In genomic region chr6:105592329-105592728, GRCh38 we compare ENCODE assay signal across 13 cellular contexts.
A peak's percentile ranks its signal among the peaks of the same experiment; 100 is the strongest.
DNase-seq lines count a peak whose midpoint lies in the region; ATAC-seq and TF ChIP-seq lines count a peak whose summit lies in the region.
"Had no signal": no experiment of that assay in that cellular context is flagged by ENCODE, and none has a peak within 500 bp of the region (broad histone marks: within the 10 kb centered on the region; RNA-seq: fewer than 3 reads in every experiment).

No MANE protein-coding gene starts in this region.

- no peak overlapping the region for H2BK5ac ChIP-seq in trophoblast cell (ENCODE audit: low read depth, low read length, poor library complexity)

- no peak overlapping the region for H4K12ac ChIP-seq in trophoblast cell (ENCODE audit: low read depth, low read length)

- no peaks in the 10 kb centered on the region for H3K36me3 Mint-ChIP-seq in activated T-cell treated with anti-CD3 and anti-CD28 coated beads, Interleukin-2, amount 50 U/mL, for 4 hours (ENCODE audit: insufficient read depth)

- no peak overlapping the region for H3K14ac ChIP-seq in trophoblast cell (ENCODE audit: low read length)

- no peak for TF ChIP-seq CTCF in cardiac fibroblast (IDR thresholded peaks at IDR 0.05; ENCODE audit: low read depth, low read length)

- no peaks in the 10 kb centered on the region for H3K27me3 ChIP-seq in trophoblast cell (ENCODE audit: insufficient read depth, low read length)
- H3K27me3 ChIP-seq: upper lobe of left lung had no signal

- H3K27me3 Mint-ChIP-seq in activated T-cell treated with anti-CD3 and anti-CD28 coated beads, Interleukin-2, amount 50 U/mL, for 4 hours (ENCODE audit: low read depth) = no peaks in the 10 kb centered on the region
- H3K27me3 Mint-ChIP-seq: activated T-cell treated with anti-CD3 and anti-CD28 coated beads, Interleukin-2, amount 50 U/mL, for 24 hours had no signal

- DNase-seq in GM03348 (ENCODE audit: low spot score) (peak; percentile 22), M059J (ENCODE audit: low read depth) (peak; percentile 100), cardiac fibroblast (ENCODE audit: low read depth in 2 of 2) (peak; percentile 15 to 74), trophoblast cell (no peak), NCI-H2081 treated with DMSO at 0.1 percent for 48 hours (lab: John Stamatoyannopoulos, UW) (no peak)
- no peak for DNase-seq in effector CD4-positive, alpha-beta T cell
- DNase-seq in activated T-cell treated with anti-CD3 and anti-CD28 coated beads, Interleukin-2, amount 50 U/mL, for 4 hours = no peak
- DNase-seq: activated T-cell treated with anti-CD3 and anti-CD28 coated beads, Interleukin-2, amount 50 U/mL, for 24 hours; DMS153; head of caudate nucleus; NCI-H187 treated with DMSO at 0.1 percent for 48 hours; upper lobe of left lung had no signal

- H3K79me1 ChIP-seq in trophoblast cell (ENCODE audit: low read length) = peaks cover 3% of the 10 kb centered on the region

- no peak overlapping the region for H4K8ac ChIP-seq in trophoblast cell (ENCODE audit: low read depth, low read length)

- H4K91ac ChIP-seq in trophoblast cell (ENCODE audit: low read depth, low read length) = no peak overlapping the region

- H3K36me3 ChIP-seq in trophoblast cell (ENCODE audit: control insufficient read depth in 1 of 2, insufficient read depth in 2 of 2, low read length in 2 of 2) = no peaks in the 10 kb centered on the region
- H3K36me3 ChIP-seq: upper lobe of left lung had no signal

- H3K79me2 ChIP-seq in trophoblast cell (ENCODE audit: control insufficient read depth, insufficient read depth, low read length, poor library complexity) = no peaks in the 10 kb centered on the region

- H2AK5ac ChIP-seq in trophoblast cell (ENCODE audit: low read length) = no peak overlapping the region

- H2BK12ac ChIP-seq in trophoblast cell (ENCODE audit: low read length) = no peak overlapping the region

- H3K4me3 ChIP-seq in cardiac fibroblast (replicated peaks in 1 of 2; ENCODE audit: low read depth in 2 of 2, low read length in 2 of 2) = no peak overlapping the region
- H3K4me3 ChIP-seq in trophoblast cell (ENCODE audit: low read depth, low read length) = no peak overlapping the region
- H3K4me3 ChIP-seq: upper lobe of left lung had no signal

- H3K27ac ChIP-seq in trophoblast cell (ENCODE audit: low read depth, low read length) = peak overlapping the region; percentile 18

- no peak overlapping the region for H3K9ac ChIP-seq in trophoblast cell (ENCODE audit: low read length)

- H2BK120ac ChIP-seq in trophoblast cell (ENCODE audit: insufficient read depth, low read length, poor library complexity) = peak overlapping the region; percentile 7

- no peaks in the 10 kb centered on the region for H3K9me3 Mint-ChIP-seq in activated T-cell treated with anti-CD3 and anti-CD28 coated beads, Interleukin-2, amount 50 U/mL, for 4 hours
- H3K9me3 Mint-ChIP-seq: activated T-cell treated with anti-CD3 and anti-CD28 coated beads, Interleukin-2, amount 50 U/mL, for 24 hours had no signal

- no peak overlapping the region for H3K23ac ChIP-seq in trophoblast cell (ENCODE audit: low read length)

- no peak for ATAC-seq in GM18907 (IDR thresholded peaks at IDR 0.05; ENCODE audit: unreplicated experiment)
- no peak for ATAC-seq in activated T-cell treated with anti-CD3 and anti-CD28 coated beads, Interleukin-2, amount 50 U/mL, for 4 hours

- H2AFZ ChIP-seq in trophoblast cell (ENCODE audit: insufficient read depth, low read length, poor library complexity) = no peak overlapping the region

- H3K4me1 Mint-ChIP-seq in activated T-cell treated with anti-CD3 and anti-CD28 coated beads, Interleukin-2, amount 50 U/mL, for 4 hours (ENCODE audit: low read depth) = peaks cover 28% of the 10 kb centered on the region

- no peak overlapping the region for H3K4ac ChIP-seq in trophoblast cell (ENCODE audit: low read depth, low read length)

- H3K4me1 ChIP-seq in trophoblast cell (ENCODE audit: control insufficient read depth in 1 of 2, insufficient read depth in 2 of 2, low read length in 2 of 2) = peaks cover 0 to 7% of the 10 kb centered on the region in 2 experiments

- no peaks in the 10 kb centered on the region for H3K9me3 ChIP-seq in trophoblast cell (ENCODE audit: insufficient read depth, low read depth, low read length)
- H3K9me3 ChIP-seq: upper lobe of left lung had no signal

- no CpG with 5 or more reads among the region's 2 CpGs for WGBS in trophoblast cell (ENCODE audit: extremely low coverage, insufficient coverage, insufficient read length)

- H3K18ac ChIP-seq in trophoblast cell (ENCODE audit: low read length) = no peak overlapping the region

- H3K4me3 Mint-ChIP-seq in activated T-cell treated with anti-CD3 and anti-CD28 coated beads, Interleukin-2, amount 50 U/mL, for 4 hours = no peak overlapping the region
- H3K4me3 Mint-ChIP-seq: activated T-cell treated with anti-CD3 and anti-CD28 coated beads, Interleukin-2, amount 50 U/mL, for 24 hours had no signal

- no peak overlapping the region for H3K4me2 ChIP-seq in trophoblast cell (ENCODE audit: low read length)

Comparison
In these comparisons a context has a peak if more than half of its experiments do, and no peak if none do; other contexts are left out.
1. DNase-seq: peak in GM03348 (single experiment), M059J (single experiment) and cardiac fibroblast (2 of 2); none in trophoblast cell (0 of 2), effector CD4-positive, alpha-beta T cell (single experiment), NCI-H2081 treated with DMSO at 0.1 percent for 48 hours (single experiment) and activated T-cell treated with anti-CD3 and anti-CD28 coated beads, Interleukin-2, amount 50 U/mL, for 4 hours (single experiment).